Comparison of ENCODE assay signal across 14 cellular contexts in the genomic region with DNA sequence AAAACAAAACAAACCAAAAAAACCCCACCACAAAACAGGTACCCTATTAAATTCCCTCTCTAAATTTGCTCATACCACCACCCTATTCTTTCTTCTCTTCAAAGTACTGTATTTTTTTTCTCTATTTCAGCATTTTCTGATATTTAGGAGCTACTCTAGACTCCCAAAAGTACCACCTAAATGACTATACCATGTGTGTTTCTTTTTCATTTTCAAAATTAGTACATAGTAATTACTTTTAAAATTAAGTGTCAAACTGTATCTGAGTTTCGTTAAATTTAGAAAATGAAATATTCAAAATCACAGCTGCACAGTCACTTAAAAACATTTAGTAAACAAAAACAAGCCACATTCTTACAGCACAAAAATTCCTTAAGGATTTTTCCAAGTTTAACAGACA.
"Had no signal": no experiment of that assay in that cellular context is flagged by ENCODE, and none has a peak within 500 bp of the region (broad histone marks: within the 10 kb centered on the region; RNA-seq: fewer than 3 reads in every experiment).

No MANE protein-coding gene starts in this region.

- H3K4me3 Mint-ChIP-seq: activated naive CD4-positive, alpha-beta T cell treated with anti-CD3 and anti-CD28 coated beads, Interleukin-2, amount 50 U/mL, for 24 hours; stimulated activated naive CD8-positive, alpha-beta T cell treated with anti-CD3 and anti-CD28 coated beads, Interleukin-15, amount 100 ng/mL, for 72 hours; type B pancreatic cell had no signal

- ATAC-seq: left lung, right lobe of liver had no signal

- H3K4me3 ChIP-seq: cardiac muscle cell, hepatocyte, left lung, prostate gland, right lobe of liver, spleen had no signal

- H3K27me3 Mint-ChIP-seq: activated naive CD4-positive, alpha-beta T cell treated with anti-CD3 and anti-CD28 coated beads, Interleukin-2, amount 50 U/mL, for 24 hours; stimulated activated naive CD8-positive, alpha-beta T cell treated with anti-CD3 and anti-CD28 coated beads, Interleukin-15, amount 100 ng/mL, for 72 hours; type B pancreatic cell had no signal

- H3K36me3 Mint-ChIP-seq: type B pancreatic cell had no signal

- H3K9me3 ChIP-seq: left lung, prostate gland, right lobe of liver, spleen had no signal

- H3K27ac Mint-ChIP-seq: type B pancreatic cell had no signal

- H3K27ac ChIP-seq: cardiac muscle cell, hepatocyte, left lung, prostate gland, right lobe of liver, spleen had no signal

- H3K4me1 ChIP-seq: left lung, prostate gland had no signal

- H3K27me3 ChIP-seq: cardiac muscle cell, hepatocyte, left lung, right lobe of liver, spleen had no signal

- H3K9me3 Mint-ChIP-seq: activated naive CD4-positive, alpha-beta T cell treated with anti-CD3 and anti-CD28 coated beads, Interleukin-2, amount 50 U/mL, for 24 hours; stimulated activated naive CD8-positive, alpha-beta T cell treated with anti-CD3 and anti-CD28 coated beads, Interleukin-15, amount 100 ng/mL, for 72 hours; type B pancreatic cell had no signal

- DNase-seq: activated CD4-positive, alpha-beta T cell treated with anti-CD3 and anti-CD28 coated beads, Interleukin-2, amount 50 U/mL, for 1 hour; activated CD8-positive, alpha-beta memory T cell treated with anti-CD3 and anti-CD28 coated beads for 24 hours; activated effector memory CD4-positive, alpha-beta T cell treated with anti-CD3 and anti-CD28 coated beads, Interleukin-2, amount 50 U/mL, for 16 hours; activated T-cell treated with anti-CD3 and anti-CD28 coated beads for 4 hours; kidney; left lung; right lobe of liver; spleen; stimulated activated naive CD8-positive, alpha-beta T cell treated with anti-CD3 and anti-CD28 coated beads, Interleukin-15, amount 100 ng/mL, for 72 hours had no signal

- H3K36me3 ChIP-seq: cardiac muscle cell, left lung, prostate gland, right lobe of liver, spleen had no signal
